In the genomic region with DNA sequence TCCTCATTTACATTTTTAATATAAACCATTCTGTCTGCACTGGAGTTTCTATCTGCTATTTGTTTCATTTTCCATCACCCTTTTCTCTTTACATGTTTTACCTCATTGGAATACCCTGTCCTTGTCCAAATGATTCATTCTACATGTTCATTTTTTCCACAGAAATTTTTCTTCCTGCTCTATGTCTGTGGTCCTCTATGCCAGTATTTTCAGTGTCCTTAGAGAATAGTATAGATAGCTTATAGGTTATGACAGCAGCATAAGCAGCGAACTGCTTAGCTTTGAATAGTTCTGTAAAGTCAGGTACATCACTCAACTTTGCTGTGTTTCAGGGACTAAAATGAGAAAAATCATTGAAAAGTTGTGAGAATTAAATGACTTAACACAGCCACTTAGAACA, we compare ENCODE assay signal across 1 cellular context.
TF ChIP-seq lines count a peak whose summit lies in the region.

No MANE protein-coding gene starts in this region.

TF ChIP-seq in GM23338, 12 proteins besides CTCF, POLR2A, EP300 and RAD21 (continued from another document):
- TF ChIP-seq, protein P1, sequence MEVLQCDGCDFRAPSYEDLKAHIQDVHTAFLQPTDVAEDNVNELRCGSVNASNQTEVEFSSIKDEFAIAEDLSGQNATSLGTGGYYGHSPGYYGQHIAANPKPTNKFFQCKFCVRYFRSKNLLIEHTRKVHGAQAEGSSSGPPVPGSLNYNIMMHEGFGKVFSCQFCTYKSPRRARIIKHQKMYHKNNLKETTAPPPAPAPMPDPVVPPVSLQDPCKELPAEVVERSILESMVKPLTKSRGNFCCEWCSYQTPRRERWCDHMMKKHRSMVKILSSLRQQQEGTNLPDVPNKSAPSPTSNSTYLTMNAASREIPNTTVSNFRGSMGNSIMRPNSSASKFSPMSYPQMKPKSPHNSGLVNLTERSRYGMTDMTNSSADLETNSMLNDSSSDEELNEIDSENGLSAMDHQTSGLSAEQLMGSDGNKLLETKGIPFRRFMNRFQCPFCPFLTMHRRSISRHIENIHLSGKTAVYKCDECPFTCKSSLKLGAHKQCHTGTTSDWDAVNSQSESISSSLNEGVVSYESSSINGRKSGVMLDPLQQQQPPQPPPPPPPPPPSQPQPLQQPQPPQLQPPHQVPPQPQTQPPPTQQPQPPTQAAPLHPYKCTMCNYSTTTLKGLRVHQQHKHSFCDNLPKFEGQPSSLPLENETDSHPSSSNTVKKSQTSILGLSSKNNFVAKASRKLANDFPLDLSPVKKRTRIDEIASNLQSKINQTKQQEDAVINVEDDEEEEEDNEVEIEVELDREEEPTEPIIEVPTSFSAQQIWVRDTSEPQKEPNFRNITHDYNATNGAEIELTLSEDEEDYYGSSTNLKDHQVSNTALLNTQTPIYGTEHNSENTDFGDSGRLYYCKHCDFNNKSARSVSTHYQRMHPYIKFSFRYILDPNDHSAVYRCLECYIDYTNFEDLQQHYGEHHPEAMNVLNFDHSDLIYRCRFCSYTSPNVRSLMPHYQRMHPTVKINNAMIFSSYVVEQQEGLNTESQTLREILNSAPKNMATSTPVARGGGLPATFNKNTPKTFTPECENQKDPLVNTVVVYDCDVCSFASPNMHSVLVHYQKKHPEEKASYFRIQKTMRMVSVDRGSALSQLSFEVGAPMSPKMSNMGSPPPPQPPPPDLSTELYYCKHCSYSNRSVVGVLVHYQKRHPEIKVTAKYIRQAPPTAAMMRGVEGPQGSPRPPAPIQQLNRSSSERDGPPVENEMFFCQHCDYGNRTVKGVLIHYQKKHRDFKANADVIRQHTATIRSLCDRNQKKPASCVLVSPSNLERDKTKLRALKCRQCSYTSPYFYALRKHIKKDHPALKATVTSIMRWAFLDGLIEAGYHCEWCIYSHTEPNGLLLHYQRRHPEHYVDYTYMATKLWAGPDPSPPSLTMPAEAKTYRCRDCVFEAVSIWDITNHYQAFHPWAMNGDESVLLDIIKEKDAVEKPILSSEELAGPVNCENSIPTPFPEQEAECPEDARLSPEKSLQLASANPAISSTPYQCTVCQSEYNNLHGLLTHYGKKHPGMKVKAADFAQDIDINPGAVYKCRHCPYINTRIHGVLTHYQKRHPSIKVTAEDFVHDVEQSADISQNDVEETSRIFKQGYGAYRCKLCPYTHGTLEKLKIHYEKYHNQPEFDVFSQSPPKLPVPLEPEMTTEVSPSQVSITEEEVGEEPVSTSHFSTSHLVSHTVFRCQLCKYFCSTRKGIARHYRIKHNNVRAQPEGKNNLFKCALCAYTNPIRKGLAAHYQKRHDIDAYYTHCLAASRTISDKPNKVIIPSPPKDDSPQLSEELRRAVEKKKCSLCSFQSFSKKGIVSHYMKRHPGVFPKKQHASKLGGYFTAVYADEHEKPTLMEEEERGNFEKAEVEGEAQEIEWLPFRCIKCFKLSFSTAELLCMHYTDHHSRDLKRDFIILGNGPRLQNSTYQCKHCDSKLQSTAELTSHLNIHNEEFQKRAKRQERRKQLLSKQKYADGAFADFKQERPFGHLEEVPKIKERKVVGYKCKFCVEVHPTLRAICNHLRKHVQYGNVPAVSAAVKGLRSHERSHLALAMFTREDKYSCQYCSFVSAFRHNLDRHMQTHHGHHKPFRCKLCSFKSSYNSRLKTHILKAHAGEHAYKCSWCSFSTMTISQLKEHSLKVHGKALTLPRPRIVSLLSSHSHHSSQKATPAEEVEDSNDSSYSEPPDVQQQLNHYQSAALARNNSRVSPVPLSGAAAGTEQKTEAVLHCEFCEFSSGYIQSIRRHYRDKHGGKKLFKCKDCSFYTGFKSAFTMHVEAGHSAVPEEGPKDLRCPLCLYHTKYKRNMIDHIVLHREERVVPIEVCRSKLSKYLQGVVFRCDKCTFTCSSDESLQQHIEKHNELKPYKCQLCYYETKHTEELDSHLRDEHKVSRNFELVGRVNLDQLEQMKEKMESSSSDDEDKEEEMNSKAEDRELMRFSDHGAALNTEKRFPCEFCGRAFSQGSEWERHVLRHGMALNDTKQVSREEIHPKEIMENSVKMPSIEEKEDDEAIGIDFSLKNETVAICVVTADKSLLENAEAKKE (CRISPR knock-in tag; IDR thresholded peaks at IDR 0.05), result no peak
TF ChIP-seq in GM23338: peak in this region for 0.
